ENCODE assay signal across 8 cellular contexts in the genomic region with DNA sequence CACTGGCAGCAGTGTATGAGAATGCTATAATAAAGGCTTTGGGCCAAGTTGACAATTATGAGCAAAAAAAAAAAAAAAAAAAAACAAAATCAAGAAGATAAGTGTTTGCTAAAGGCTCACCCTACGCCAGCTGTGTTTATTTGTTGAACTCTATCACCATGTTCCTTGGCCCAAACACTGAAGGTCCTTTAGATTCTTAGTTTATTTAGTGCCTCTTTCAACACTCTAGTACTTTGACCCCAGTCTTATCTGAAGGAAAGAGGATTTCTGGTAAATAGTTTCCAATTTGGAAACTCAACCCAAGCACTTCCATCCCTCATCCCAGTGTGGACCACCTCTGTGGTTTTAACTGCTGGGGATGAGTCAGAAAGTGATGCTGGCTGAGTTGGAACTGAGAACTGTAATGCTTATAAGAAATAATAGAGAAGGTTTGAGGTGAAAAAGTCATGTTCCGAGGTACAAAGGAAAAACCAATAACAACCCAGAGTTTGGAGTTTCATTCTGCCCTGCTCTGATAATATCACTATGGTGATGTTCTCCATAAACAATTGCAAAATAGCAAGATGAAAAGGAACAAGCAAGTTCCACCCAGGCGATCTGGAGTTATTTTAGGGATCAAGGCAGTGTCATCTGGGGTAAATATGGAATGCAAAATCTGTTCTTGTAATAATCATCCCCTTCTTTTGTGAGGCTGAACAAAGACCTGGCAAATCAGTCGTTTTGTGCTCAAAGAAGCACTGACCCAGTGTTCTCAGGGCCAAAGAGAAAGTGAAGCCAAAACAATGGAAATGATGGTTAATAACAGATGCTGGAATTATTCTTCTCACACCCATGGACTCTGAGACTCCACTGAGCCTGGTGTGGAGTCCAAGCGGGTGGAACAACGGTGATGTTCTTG. TPM values are rescaled to one million over a fixed set of nuclear protein-coding genes. Genes with fewer than 3 reads are reported as not detected.
A peak's percentile ranks its signal among the peaks of the same experiment; 100 is the strongest.
DNase-seq lines count a peak whose midpoint lies in the region; ATAC-seq lines count a peak whose summit lies in the region.

No MANE protein-coding gene starts in this region.

- DNase-seq in DMS79 treated with DMSO at 0.1 percent for 48 hours (lab: John Stamatoyannopoulos, UW) (peak; percentile 93), RPMI8226 (peak; percentile 16), glomerular visceral epithelial cell (ENCODE audit: extremely low spot score) (peak; percentile 56), skeletal muscle cell (ENCODE audit: low read depth) (peak; percentile 68), T-helper 2 cell (no peak), T-cell (no peak)
- no peak for DNase-seq in activated CD8-positive, alpha-beta memory T cell treated with anti-CD3 and anti-CD28 coated beads, Interleukin-2, amount 50 U/mL, for 48 hours

- peaks cover 6 to 25% (median 16%) of the 10 kb centered on the region in 3 donors for H3K4me1 Mint-ChIP-seq in T-cell

- no peaks in the 10 kb centered on the region for H3K9me3 Mint-ChIP-seq in T-cell

- POLR2A ChIA-PET in T-cell (lab: Charles Lee) = no interaction called here

- ATAC-seq in T-cell (replicated peaks in 1 of 4) (no peak), HG02798 (IDR thresholded peaks at IDR 0.05; ENCODE audit: poor library complexity, unreplicated experiment) (no peak)

- H3K4me3 Mint-ChIP-seq in T-cell = no peak overlapping the region

- peaks cover 3% of the 10 kb centered on the region for H3K36me3 Mint-ChIP-seq in T-cell

- CTCF ChIA-PET in T-cell (lab: Charles Lee) = no interaction called here

- H3K27ac Mint-ChIP-seq in T-cell = no peak overlapping the region

- no peak overlapping the region for H3K4me3 ChIP-seq in skeletal muscle cell (ENCODE audit: low read depth, low read length)

- no peaks in the 10 kb centered on the region for H3K27me3 Mint-ChIP-seq in T-cell

RNA-seq across cellular contexts. Expression of a gene that starts 19.7 kb away (rescaled TPM):
- total RNA-seq in T-cell = 100 to 1,000 TPM; 272 to 342 (median 320) TPM

Comparison
In these comparisons a context has a peak if more than half of its experiments do, and no peak if none do; other contexts are left out.
1. DNase-seq: peak in DMS79 treated with DMSO at 0.1 percent for 48 hours (single experiment), RPMI8226 (single experiment), glomerular visceral epithelial cell (single experiment) and skeletal muscle cell (single experiment); none in T-helper 2 cell (0 of 5), activated CD8-positive, alpha-beta memory T cell treated with anti-CD3 and anti-CD28 coated beads, Interleukin-2, amount 50 U/mL, for 48 hours (single experiment) and T-cell (0 of 34).